ENCODE assay signal across 40 cellular contexts in the genomic region with DNA sequence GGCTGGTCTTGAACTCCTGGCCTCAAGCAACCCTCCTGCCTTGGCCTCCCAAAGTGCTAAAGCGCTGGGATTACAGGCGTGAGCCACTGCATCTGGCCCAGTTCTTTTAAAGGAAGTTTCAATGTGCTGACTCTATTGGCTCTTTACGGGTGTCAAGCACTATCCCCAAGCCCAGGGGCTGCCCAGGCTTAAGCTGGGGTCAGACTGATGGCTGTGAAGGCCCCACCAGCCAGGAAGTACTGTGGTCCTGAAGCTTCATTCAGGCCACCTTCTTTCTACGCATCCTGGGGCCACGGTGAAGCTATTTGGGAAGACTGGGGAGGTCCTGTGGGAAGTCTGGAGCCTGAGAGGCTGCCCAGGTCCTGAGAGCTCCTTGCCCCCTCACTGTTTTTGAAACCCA. TPM values are rescaled to one million over a fixed set of nuclear protein-coding genes. Genes with fewer than 3 reads are reported as not detected.
"Had no signal": no experiment of that assay in that cellular context is flagged by ENCODE, and none has a peak within 500 bp of the region (broad histone marks: within the 10 kb centered on the region; RNA-seq: fewer than 3 reads in every experiment).

No MANE protein-coding gene starts in this region.

- ATAC-seq: activated naive CD4-positive, alpha-beta T cell treated with anti-CD3 and anti-CD28 coated beads, Interleukin-2, amount 50 U/mL, for 72 hours; activated naive CD8-positive, alpha-beta T cell treated with anti-CD3 and anti-CD28 coated beads, Interleukin-2, amount 50 U/mL, for 24 hours; activated T-cell treated with anti-CD3 and anti-CD28 coated beads, Interleukin-2, amount 50 U/mL, for 4 hours; activated T-cell treated with anti-CD3 and anti-CD28 coated beads, Interleukin-2, amount 50 U/mL, for 72 hours; activated T-helper 17 cell treated with anti-CD3 and anti-CD28 coated beads, Interleukin-2, amount 50 U/mL, for 72 hours; body of pancreas had no signal

- H3K27ac ChIP-seq: adrenal gland, ascending aorta, body of pancreas, brain microvascular endothelial cell, breast epithelium, cardiac muscle cell had no signal

- H3K27ac Mint-ChIP-seq: activated naive CD4-positive, alpha-beta T cell treated with anti-CD3 and anti-CD28 coated beads for 36 hours; activated naive CD4-positive, alpha-beta T cell treated with anti-CD3 and anti-CD28 coated beads, Interleukin-2, amount 10 ng/mL, durations not matched to agents 7 days and 5 days; activated naive CD4-positive, alpha-beta T cell treated with anti-CD3 and anti-CD28 coated beads, Interleukin-2, amount 50 U/mL, for 24 hours; activated naive CD4-positive, alpha-beta T cell treated with anti-CD3 and anti-CD28 coated beads, Interleukin-2, amount 50 U/mL, for 72 hours; activated naive CD8-positive, alpha-beta T cell; activated naive CD8-positive, alpha-beta T cell treated with anti-CD3 and anti-CD28 coated beads for 36 hours; activated naive CD8-positive, alpha-beta T cell treated with anti-CD3 and anti-CD28 coated beads, Interleukin-2, amount 10 ng/mL, durations not matched to agents 7 days and 5 days; activated naive CD8-positive, alpha-beta T cell treated with anti-CD3 and anti-CD28 coated beads, Interleukin-2, amount 50 U/mL, for 24 hours; activated T-cell treated with anti-CD3 and anti-CD28 coated beads, Interleukin-2, amount 50 U/mL, for 24 hours; activated T-cell treated with anti-CD3 and anti-CD28 coated beads, Interleukin-2, amount 50 U/mL, for 72 hours; activated T-helper 1 cell treated with anti-CD3 and anti-CD28 coated beads, Interleukin-12 subunit alpha, Interleukin-12 subunit beta, Interleukin-2, Interleukin-4 antibody, amounts not matched to agents 30 ng/mL and 10 ng/mL and 1 ng/mL, durations not matched to agents 14 hours and 24 hours and 36 hours; activated T-helper 17 cell treated with anti-CD3 and anti-CD28 coated beads, Interleukin-2, amount 50 U/mL, for 72 hours; activated T-helper 2 cell treated with anti-CD3 and anti-CD28 coated beads, Interferon-gamma antibody, Interleukin-2, Interleukin-4, amounts not matched to agents 10 μg/mL and 5 μg/mL and 100 μg/mL, durations not matched to agents 14 hours and 24 hours and 36 hours; brain had no signal

- H3K4me3 Mint-ChIP-seq: activated naive CD4-positive, alpha-beta T cell treated with anti-CD3 and anti-CD28 coated beads for 36 hours; activated naive CD4-positive, alpha-beta T cell treated with anti-CD3 and anti-CD28 coated beads, Interleukin-2, amount 10 ng/mL, durations not matched to agents 7 days and 5 days; activated naive CD4-positive, alpha-beta T cell treated with anti-CD3 and anti-CD28 coated beads, Interleukin-2, amount 50 U/mL, for 24 hours; activated naive CD8-positive, alpha-beta T cell; activated naive CD8-positive, alpha-beta T cell treated with anti-CD3 and anti-CD28 coated beads for 36 hours; activated naive CD8-positive, alpha-beta T cell treated with anti-CD3 and anti-CD28 coated beads, Interleukin-2, amount 10 ng/mL, durations not matched to agents 7 days and 5 days; activated naive CD8-positive, alpha-beta T cell treated with anti-CD3 and anti-CD28 coated beads, Interleukin-2, amount 50 U/mL, for 24 hours; activated T-cell treated with anti-CD3 and anti-CD28 coated beads, Interleukin-2, amount 50 U/mL, for 24 hours; activated T-cell treated with anti-CD3 and anti-CD28 coated beads, Interleukin-2, amount 50 U/mL, for 4 hours; activated T-cell treated with anti-CD3 and anti-CD28 coated beads, Interleukin-2, amount 50 U/mL, for 72 hours; activated T-helper 1 cell treated with anti-CD3 and anti-CD28 coated beads, Interleukin-12 subunit alpha, Interleukin-12 subunit beta, Interleukin-2, Interleukin-4 antibody, amounts not matched to agents 30 ng/mL and 10 ng/mL and 1 ng/mL, durations not matched to agents 14 hours and 24 hours and 36 hours; activated T-helper 17 cell treated with anti-CD3 and anti-CD28 coated beads, Interleukin-2, amount 50 U/mL, for 72 hours; brain; central memory CD8-positive, alpha-beta T cell had no signal

- H3K9me3 ChIP-seq: adrenal gland, ascending aorta, body of pancreas, breast epithelium had no signal

- H3K9me3 Mint-ChIP-seq: activated naive CD4-positive, alpha-beta T cell treated with anti-CD3 and anti-CD28 coated beads for 36 hours; activated naive CD4-positive, alpha-beta T cell treated with anti-CD3 and anti-CD28 coated beads, Interleukin-2, amount 10 ng/mL, durations not matched to agents 7 days and 5 days; activated naive CD4-positive, alpha-beta T cell treated with anti-CD3 and anti-CD28 coated beads, Interleukin-2, amount 50 U/mL, for 24 hours; activated naive CD4-positive, alpha-beta T cell treated with anti-CD3 and anti-CD28 coated beads, Interleukin-2, amount 50 U/mL, for 72 hours; activated naive CD8-positive, alpha-beta T cell treated with anti-CD3 and anti-CD28 coated beads for 36 hours; activated naive CD8-positive, alpha-beta T cell treated with anti-CD3 and anti-CD28 coated beads, Interleukin-2, amount 10 ng/mL, durations not matched to agents 7 days and 5 days; activated naive CD8-positive, alpha-beta T cell treated with anti-CD3 and anti-CD28 coated beads, Interleukin-2, amount 50 U/mL, for 24 hours; activated T-cell treated with anti-CD3 and anti-CD28 coated beads, Interleukin-2, amount 50 U/mL, for 24 hours; activated T-cell treated with anti-CD3 and anti-CD28 coated beads, Interleukin-2, amount 50 U/mL, for 4 hours; activated T-cell treated with anti-CD3 and anti-CD28 coated beads, Interleukin-2, amount 50 U/mL, for 72 hours; activated T-helper 1 cell treated with anti-CD3 and anti-CD28 coated beads, Interleukin-12 subunit alpha, Interleukin-12 subunit beta, Interleukin-2, Interleukin-4 antibody, amounts not matched to agents 30 ng/mL and 10 ng/mL and 1 ng/mL, durations not matched to agents 14 hours and 24 hours and 36 hours; activated T-helper 17 cell treated with anti-CD3 and anti-CD28 coated beads, Interleukin-2, amount 50 U/mL, for 72 hours; activated T-helper 2 cell treated with anti-CD3 and anti-CD28 coated beads, Interferon-gamma antibody, Interleukin-2, Interleukin-4, amounts not matched to agents 10 μg/mL and 5 μg/mL and 100 μg/mL, durations not matched to agents 14 hours and 24 hours and 36 hours; central memory CD8-positive, alpha-beta T cell had no signal

- H3K36me3 ChIP-seq: adrenal gland, ascending aorta, brain microvascular endothelial cell, breast epithelium, cardiac muscle cell had no signal

- DNase-seq: activated gamma-delta T cell; activated gamma-delta T cell treated with Interleukin-2 at 50 U/mL for 16 hours; activated naive CD4-positive, alpha-beta T cell; activated naive CD4-positive, alpha-beta T cell treated with anti-CD3 and anti-CD28 coated beads for 36 hours; activated naive CD4-positive, alpha-beta T cell treated with anti-CD3 and anti-CD28 coated beads, Interleukin-2, amount 10 ng/mL, durations not matched to agents 7 days and 5 days; activated naive CD4-positive, alpha-beta T cell treated with anti-CD3 and anti-CD28 coated beads, Interleukin-2, amount 50 U/mL, for 16 hours; activated naive CD4-positive, alpha-beta T cell treated with Interleukin-2 at 50 U/mL for 16 hours; activated naive CD8-positive, alpha-beta T cell treated with anti-CD3 and anti-CD28 coated beads for 36 hours; activated naive CD8-positive, alpha-beta T cell treated with anti-CD3 and anti-CD28 coated beads, Interleukin-2, amount 10 ng/mL, durations not matched to agents 7 days and 5 days; activated naive CD8-positive, alpha-beta T cell treated with anti-CD3 and anti-CD28 coated beads, Interleukin-2, amount 50 U/mL, for 24 hours; activated T-cell treated with anti-CD3 and anti-CD28 coated beads for 4 hours; activated T-cell treated with anti-CD3 and anti-CD28 coated beads, Interleukin-2, amount 50 U/mL, for 1 hour; activated T-cell treated with anti-CD3 and anti-CD28 coated beads, Interleukin-2, amount 50 U/mL, for 24 hours; activated T-cell treated with anti-CD3 and anti-CD28 coated beads, Interleukin-2, amount 50 U/mL, for 4 hours; activated T-cell treated with anti-CD3 and anti-CD28 coated beads, Interleukin-2, amount 50 U/mL, for 48 hours; activated T-cell treated with anti-CD3 and anti-CD28 coated beads, Interleukin-2, amount 50 U/mL, for 72 hours; adrenal gland; amniotic stem cell; aorta; body of pancreas; brain microvascular endothelial cell; caudate nucleus; central memory CD4-positive, alpha-beta T cell; cerebellar nuclear complex had no signal

- H3K4me3 ChIP-seq: adrenal gland, ascending aorta, body of pancreas, breast epithelium, cardiac muscle cell had no signal

- H3K27me3 Mint-ChIP-seq: activated naive CD4-positive, alpha-beta T cell treated with anti-CD3 and anti-CD28 coated beads, Interleukin-2, amount 10 ng/mL, durations not matched to agents 7 days and 5 days; activated naive CD4-positive, alpha-beta T cell treated with anti-CD3 and anti-CD28 coated beads, Interleukin-2, amount 50 U/mL, for 24 hours; activated naive CD8-positive, alpha-beta T cell; activated naive CD8-positive, alpha-beta T cell treated with anti-CD3 and anti-CD28 coated beads for 36 hours; activated naive CD8-positive, alpha-beta T cell treated with anti-CD3 and anti-CD28 coated beads, Interleukin-2, amount 10 ng/mL, durations not matched to agents 7 days and 5 days; activated naive CD8-positive, alpha-beta T cell treated with anti-CD3 and anti-CD28 coated beads, Interleukin-2, amount 50 U/mL, for 24 hours; activated T-cell treated with anti-CD3 and anti-CD28 coated beads, Interleukin-2, amount 50 U/mL, for 24 hours; activated T-helper 17 cell treated with anti-CD3 and anti-CD28 coated beads, Interleukin-2, amount 50 U/mL, for 72 hours; central memory CD8-positive, alpha-beta T cell had no signal

- H3K4me1 ChIP-seq: adrenal gland, ascending aorta, body of pancreas, breast epithelium had no signal

- H3K4me1 Mint-ChIP-seq: brain had no signal

- H3K27me3 ChIP-seq: adrenal gland, ascending aorta, body of pancreas, brain microvascular endothelial cell, cardiac muscle cell had no signal

RNA-seq across cellular contexts. Expression of a gene that starts 8.0 kb away (rescaled TPM):
- total RNA-seq: activated naive CD4-positive, alpha-beta T cell treated with anti-CD3 and anti-CD28 coated beads for 36 hours; activated naive CD4-positive, alpha-beta T cell treated with anti-CD3 and anti-CD28 coated beads, Interleukin-2, amount 50 U/mL, for 72 hours; activated naive CD8-positive, alpha-beta T cell treated with anti-CD3 and anti-CD28 coated beads for 36 hours; activated naive CD8-positive, alpha-beta T cell treated with anti-CD3 and anti-CD28 coated beads, Interleukin-2, amount 10 ng/mL, durations not matched to agents 7 days and 5 days; activated T-cell treated with anti-CD3 and anti-CD28 coated beads, Interleukin-2, amount 50 U/mL, for 4 hours; activated T-cell treated with anti-CD3 and anti-CD28 coated beads, Interleukin-2, amount 50 U/mL, for 72 hours; activated T-helper 1 cell treated with anti-CD3 and anti-CD28 coated beads, Interleukin-12 subunit alpha, Interleukin-12 subunit beta, Interleukin-2, Interleukin-4 antibody, amounts not matched to agents 30 ng/mL and 10 ng/mL and 1 ng/mL, durations not matched to agents 14 hours and 24 hours and 36 hours; activated T-helper 17 cell treated with anti-CD3 and anti-CD28 coated beads, Interleukin-2, amount 50 U/mL, for 72 hours; activated T-helper 2 cell treated with anti-CD3 and anti-CD28 coated beads, Interferon-gamma antibody, Interleukin-2, Interleukin-4, amounts not matched to agents 10 μg/mL and 5 μg/mL and 100 μg/mL, durations not matched to agents 14 hours and 24 hours and 36 hours; aorta; ascending aorta; astrocyte; body of pancreas; cardiac muscle cell; cardiac septum; chondrocyte had no signal

RNA-seq across cellular contexts. Expression of a gene that starts 12.7 kb away (rescaled TPM):
- total RNA-seq: ascending aorta had no signal

RNA-seq across cellular contexts. Expression of a gene that starts 43.7 kb away (rescaled TPM):
- total RNA-seq: activated naive CD4-positive, alpha-beta T cell treated with anti-CD3 and anti-CD28 coated beads for 36 hours; activated naive CD4-positive, alpha-beta T cell treated with anti-CD3 and anti-CD28 coated beads, Interleukin-2, amount 50 U/mL, for 72 hours; activated naive CD8-positive, alpha-beta T cell treated with anti-CD3 and anti-CD28 coated beads for 36 hours; activated naive CD8-positive, alpha-beta T cell treated with anti-CD3 and anti-CD28 coated beads, Interleukin-2, amount 10 ng/mL, durations not matched to agents 7 days and 5 days; activated T-cell treated with anti-CD3 and anti-CD28 coated beads, Interleukin-2, amount 50 U/mL, for 4 hours; activated T-cell treated with anti-CD3 and anti-CD28 coated beads, Interleukin-2, amount 50 U/mL, for 72 hours; activated T-helper 1 cell treated with anti-CD3 and anti-CD28 coated beads, Interleukin-12 subunit alpha, Interleukin-12 subunit beta, Interleukin-2, Interleukin-4 antibody, amounts not matched to agents 30 ng/mL and 10 ng/mL and 1 ng/mL, durations not matched to agents 14 hours and 24 hours and 36 hours; activated T-helper 17 cell treated with anti-CD3 and anti-CD28 coated beads, Interleukin-2, amount 50 U/mL, for 72 hours; activated T-helper 2 cell treated with anti-CD3 and anti-CD28 coated beads, Interferon-gamma antibody, Interleukin-2, Interleukin-4, amounts not matched to agents 10 μg/mL and 5 μg/mL and 100 μg/mL, durations not matched to agents 14 hours and 24 hours and 36 hours; adrenal gland; aorta; ascending aorta; astrocyte; body of pancreas; breast epithelium; bronchial epithelial cell; cardiac muscle cell; cardiac septum; cerebellum; chondrocyte had no signal

RNA-seq across cellular contexts. Expression of a gene that starts 59.7 kb away (rescaled TPM):
- total RNA-seq: activated naive CD4-positive, alpha-beta T cell treated with anti-CD3 and anti-CD28 coated beads for 36 hours; activated naive CD4-positive, alpha-beta T cell treated with anti-CD3 and anti-CD28 coated beads, Interleukin-2, amount 50 U/mL, for 72 hours; activated naive CD8-positive, alpha-beta T cell treated with anti-CD3 and anti-CD28 coated beads for 36 hours; activated naive CD8-positive, alpha-beta T cell treated with anti-CD3 and anti-CD28 coated beads, Interleukin-2, amount 10 ng/mL, durations not matched to agents 7 days and 5 days; activated T-cell treated with anti-CD3 and anti-CD28 coated beads, Interleukin-2, amount 50 U/mL, for 4 hours; activated T-cell treated with anti-CD3 and anti-CD28 coated beads, Interleukin-2, amount 50 U/mL, for 72 hours; activated T-helper 1 cell treated with anti-CD3 and anti-CD28 coated beads, Interleukin-12 subunit alpha, Interleukin-12 subunit beta, Interleukin-2, Interleukin-4 antibody, amounts not matched to agents 30 ng/mL and 10 ng/mL and 1 ng/mL, durations not matched to agents 14 hours and 24 hours and 36 hours; activated T-helper 17 cell treated with anti-CD3 and anti-CD28 coated beads, Interleukin-2, amount 50 U/mL, for 72 hours; activated T-helper 2 cell treated with anti-CD3 and anti-CD28 coated beads, Interferon-gamma antibody, Interleukin-2, Interleukin-4, amounts not matched to agents 10 μg/mL and 5 μg/mL and 100 μg/mL, durations not matched to agents 14 hours and 24 hours and 36 hours; adrenal gland; aorta; ascending aorta; astrocyte; body of pancreas; breast epithelium; bronchial epithelial cell; cardiac muscle cell; cardiac septum; cerebellum; chondrocyte had no signal
